17 cellular contexts compared by ENCODE assay signal in the genomic region with DNA sequence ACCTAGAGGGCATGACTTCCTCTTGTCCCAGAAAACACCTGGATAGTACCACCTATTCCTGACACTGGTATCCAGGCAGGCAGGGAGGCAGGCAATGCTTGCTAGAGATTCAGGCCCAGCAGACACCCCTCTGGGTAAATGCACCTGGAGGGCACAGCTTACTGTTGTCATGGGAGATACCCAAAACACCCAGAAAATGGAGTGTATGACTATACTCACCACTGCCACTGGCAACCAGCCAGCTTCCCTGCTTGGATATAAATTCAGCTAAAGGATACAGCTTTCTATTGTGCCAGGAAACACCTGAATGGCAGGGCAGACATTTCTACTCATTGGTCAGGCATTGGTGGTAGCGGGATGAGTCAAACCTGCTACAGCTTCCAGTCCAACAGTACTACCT. TPM values are rescaled to one million over a fixed set of nuclear protein-coding genes. Genes with fewer than 3 reads are reported as not detected.
DNase-seq lines count a peak whose midpoint lies in the region; ATAC-seq and TF ChIP-seq lines count a peak whose summit lies in the region.
"Had no signal": no experiment of that assay in that cellular context is flagged by ENCODE, and none has a peak within 500 bp of the region (broad histone marks: within the 10 kb centered on the region; RNA-seq: fewer than 3 reads in every experiment).

No MANE protein-coding gene starts in this region.

- intact Hi-C loops in activated CD4-positive, alpha-beta T cell treated with anti-CD3 and anti-CD28 coated beads, Interleukin-2, amount 10 ng/mL, durations not matched to agents 24 days and 14 days (cut with micrococcal nuclease) = loop anchor here (5.0 to 10.0 kb wide), 3 partner anchors 70 to 428 kb away; no protein-coding TSS in a partner anchor
- intact Hi-C loops in activated naive CD4-positive, alpha-beta T cell treated with anti-CD3 and anti-CD28 coated beads for 36 hours (cut with micrococcal nuclease) = loop anchor here (10.0 kb wide), 3 partner anchors 70 to 430 kb away; a partner anchor contains a TSS

- no peaks in the 10 kb centered on the region for H3K27me3 Mint-ChIP-seq in activated CD4-positive, alpha-beta T cell treated with anti-CD3 and anti-CD28 coated beads, Interleukin-2, amount 10 ng/mL, durations not matched to agents 24 days and 14 days
- no peaks in the 10 kb centered on the region for H3K27me3 Mint-ChIP-seq in activated naive CD4-positive, alpha-beta T cell treated with anti-CD3 and anti-CD28 coated beads for 36 hours (ENCODE audit: low read depth)
- H3K27me3 Mint-ChIP-seq: CD4-positive, CD25-positive, alpha-beta regulatory T cell had no signal

- no peaks in the 10 kb centered on the region for H3K27me3 ChIP-seq in foreskin keratinocyte
- H3K27me3 ChIP-seq: BLaER1 treated with 17β-estradiol and CSF1 and Interleukin-3, amounts not matched to agents 10 nM and 100 nM had no signal

- H3K27ac Mint-ChIP-seq in activated CD4-positive, alpha-beta T cell treated with anti-CD3 and anti-CD28 coated beads, Interleukin-2, amount 10 ng/mL, durations not matched to agents 24 days and 14 days = no peak overlapping the region
- no peak overlapping the region for H3K27ac Mint-ChIP-seq in activated naive CD4-positive, alpha-beta T cell treated with anti-CD3 and anti-CD28 coated beads for 36 hours
- H3K27ac Mint-ChIP-seq: CD4-positive, CD25-positive, alpha-beta regulatory T cell had no signal

- H3K36me3 Mint-ChIP-seq in activated CD4-positive, alpha-beta T cell treated with anti-CD3 and anti-CD28 coated beads, Interleukin-2, amount 10 ng/mL, durations not matched to agents 24 days and 14 days (ENCODE audit: low read depth) = peaks cover 2% of the 10 kb centered on the region
- no peaks in the 10 kb centered on the region for H3K36me3 Mint-ChIP-seq in activated naive CD4-positive, alpha-beta T cell treated with anti-CD3 and anti-CD28 coated beads for 36 hours (ENCODE audit: low read depth)
- H3K36me3 Mint-ChIP-seq: CD4-positive, CD25-positive, alpha-beta regulatory T cell had no signal

- H3K9me3 Mint-ChIP-seq in activated CD4-positive, alpha-beta T cell treated with anti-CD3 and anti-CD28 coated beads, Interleukin-2, amount 10 ng/mL, durations not matched to agents 24 days and 14 days = no peaks in the 10 kb centered on the region
- H3K9me3 Mint-ChIP-seq in activated naive CD4-positive, alpha-beta T cell treated with anti-CD3 and anti-CD28 coated beads for 36 hours = no peaks in the 10 kb centered on the region
- H3K9me3 Mint-ChIP-seq: CD4-positive, CD25-positive, alpha-beta regulatory T cell had no signal

- peaks cover 15% of the 10 kb centered on the region for H3K4me1 Mint-ChIP-seq in activated CD4-positive, alpha-beta T cell treated with anti-CD3 and anti-CD28 coated beads, Interleukin-2, amount 10 ng/mL, durations not matched to agents 24 days and 14 days
- H3K4me1 Mint-ChIP-seq in activated naive CD4-positive, alpha-beta T cell treated with anti-CD3 and anti-CD28 coated beads for 36 hours (ENCODE audit: low read depth) = peaks cover 17% of the 10 kb centered on the region

- CTCF ChIA-PET in activated naive CD4-positive, alpha-beta T cell treated with anti-CD3 and anti-CD28 coated beads for 36 hours (lab: Charles Lee) = no interaction called here

- H3K4me1 ChIP-seq in foreskin keratinocyte = no peaks in the 10 kb centered on the region
- H3K4me1 ChIP-seq: BLaER1 treated with 17β-estradiol and CSF1 and Interleukin-3, amounts not matched to agents 10 nM and 100 nM; HAP-1 had no signal

- no peak for ATAC-seq in foreskin keratinocyte

- no peak overlapping the region for H3K27ac ChIP-seq in foreskin keratinocyte
- H3K27ac ChIP-seq: BLaER1 treated with 17β-estradiol and CSF1 and Interleukin-3, amounts not matched to agents 10 nM and 100 nM had no signal

- no peak for TF ChIP-seq CTCF in foreskin keratinocyte (conservative IDR thresholded peaks at IDR 0.05)

- peak; percentile 55 for DNase-seq in activated CD4-positive, alpha-beta T cell treated with anti-CD3 and anti-CD28 coated beads, Interleukin-2, amount 10 ng/mL, durations not matched to agents 24 days and 14 days
- no peak for DNase-seq in activated CD4-positive, alpha-beta T cell treated with anti-CD3 and anti-CD28 coated beads, Interleukin-2, amount 50 U/mL, for 4 hours
- peak; percentile 42 for DNase-seq in activated naive CD4-positive, alpha-beta T cell treated with anti-CD3 and anti-CD28 coated beads for 36 hours
- DNase-seq in activated naive CD4-positive, alpha-beta T cell treated with Interleukin-2 at 50 U/mL for 16 hours = no peak
- DNase-seq in COR-L47 (lab: John Stamatoyannopoulos, UW) (peak; percentile 6), NCI-H345 (lab: John Stamatoyannopoulos, UW) (no peak), foreskin keratinocyte (no peak)
- DNase-seq in activated CD4-positive, alpha-beta T cell treated with anti-CD3 and anti-CD28 coated beads, Interleukin-2, amount 50 U/mL, for 48 hours = peak; percentile 7 to 18
- DNase-seq: ACHN; Calu3; CD4-positive, CD25-positive, alpha-beta regulatory T cell; DMS 273 treated with DMSO at 0.1 percent for 48 hours had no signal

- no peak overlapping the region for H3K4me3 Mint-ChIP-seq in activated CD4-positive, alpha-beta T cell treated with anti-CD3 and anti-CD28 coated beads, Interleukin-2, amount 10 ng/mL, durations not matched to agents 24 days and 14 days
- H3K4me3 Mint-ChIP-seq in activated naive CD4-positive, alpha-beta T cell treated with anti-CD3 and anti-CD28 coated beads for 36 hours = no peak overlapping the region
- H3K4me3 Mint-ChIP-seq: CD4-positive, CD25-positive, alpha-beta regulatory T cell had no signal

RNA-seq across cellular contexts. Expression of a gene that starts 58.9 kb away (rescaled TPM):
- total RNA-seq in activated CD4-positive, alpha-beta T cell treated with anti-CD3 and anti-CD28 coated beads, Interleukin-2, amount 10 ng/mL, durations not matched to agents 24 days and 14 days = not detected in 2 replicates
- not detected for total RNA-seq in activated naive CD4-positive, alpha-beta T cell treated with anti-CD3 and anti-CD28 coated beads for 36 hours
- not detected in 2 replicates for total RNA-seq in foreskin keratinocyte
- not detected in 2 replicates for polyA plus RNA-seq in foreskin keratinocyte
- total RNA-seq: A172; Calu3; CD4-positive, CD25-positive, alpha-beta regulatory T cell; H1; HT1080 had no signal
- polyA plus RNA-seq: CD4-positive, CD25-positive, alpha-beta regulatory T cell; H1 had no signal

Comparison
In these comparisons a context has a peak if more than half of its experiments do, and no peak if none do; other contexts are left out.
1. DNase-seq: peak in activated CD4-positive, alpha-beta T cell treated with anti-CD3 and anti-CD28 coated beads, Interleukin-2, amount 10 ng/mL, durations not matched to agents 24 days and 14 days (single experiment), activated naive CD4-positive, alpha-beta T cell treated with anti-CD3 and anti-CD28 coated beads for 36 hours (single experiment), COR-L47 (single experiment) and activated CD4-positive, alpha-beta T cell treated with anti-CD3 and anti-CD28 coated beads, Interleukin-2, amount 50 U/mL, for 48 hours (2 of 2); none in activated CD4-positive, alpha-beta T cell treated with anti-CD3 and anti-CD28 coated beads, Interleukin-2, amount 50 U/mL, for 4 hours (0 of 2), activated naive CD4-positive, alpha-beta T cell treated with Interleukin-2 at 50 U/mL for 16 hours (single experiment), NCI-H345 (single experiment) and foreskin keratinocyte (0 of 2).